ENCODE assay signal across 1 cellular context in the genomic region with DNA sequence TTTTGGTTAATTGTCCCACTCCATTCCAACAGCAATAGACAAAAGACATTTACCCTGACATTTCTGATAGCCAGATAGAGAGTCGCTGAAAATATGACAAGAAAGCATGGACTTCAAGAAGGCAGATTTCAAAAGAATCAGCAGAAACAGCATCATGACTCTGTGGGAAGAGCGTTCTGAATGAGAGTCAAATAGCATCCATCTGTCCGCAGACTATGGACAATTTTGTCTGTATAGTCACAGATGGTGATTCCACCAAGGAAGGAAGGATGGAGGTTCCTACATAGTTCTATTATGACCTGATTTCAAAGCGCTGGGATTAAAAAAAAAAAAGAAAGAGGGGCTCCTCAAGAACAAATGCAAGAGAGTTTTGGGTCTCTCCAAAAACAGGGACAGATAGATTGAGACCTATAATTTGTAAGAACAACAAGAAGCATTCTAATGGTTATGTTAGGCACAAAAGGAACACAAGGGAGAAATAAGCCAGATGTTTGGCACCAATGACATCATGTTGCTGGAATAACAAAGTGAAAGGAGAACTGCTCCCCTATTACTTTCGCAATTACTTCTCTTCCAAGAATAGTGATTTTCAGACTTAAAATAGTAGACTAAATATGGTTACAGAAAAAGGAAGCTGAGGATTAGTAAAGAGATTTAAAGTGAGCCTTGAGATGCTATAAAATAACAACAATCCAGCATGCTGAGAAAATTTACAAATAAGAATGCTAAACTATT.
TF ChIP-seq lines count a peak whose summit lies in the region.

No MANE protein-coding gene starts in this region.

TF ChIP-seq in SK-N-SH, 30 proteins besides CTCF, POLR2A, EP300 and RAD21 (continued from another document):
- TF ChIP-seq, protein P1, sequence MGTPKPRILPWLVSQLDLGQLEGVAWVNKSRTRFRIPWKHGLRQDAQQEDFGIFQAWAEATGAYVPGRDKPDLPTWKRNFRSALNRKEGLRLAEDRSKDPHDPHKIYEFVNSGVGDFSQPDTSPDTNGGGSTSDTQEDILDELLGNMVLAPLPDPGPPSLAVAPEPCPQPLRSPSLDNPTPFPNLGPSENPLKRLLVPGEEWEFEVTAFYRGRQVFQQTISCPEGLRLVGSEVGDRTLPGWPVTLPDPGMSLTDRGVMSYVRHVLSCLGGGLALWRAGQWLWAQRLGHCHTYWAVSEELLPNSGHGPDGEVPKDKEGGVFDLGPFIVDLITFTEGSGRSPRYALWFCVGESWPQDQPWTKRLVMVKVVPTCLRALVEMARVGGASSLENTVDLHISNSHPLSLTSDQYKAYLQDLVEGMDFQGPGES (IDR thresholded peaks at IDR 0.05; ENCODE audit: low read depth, low read length) = no peak
- TF ChIP-seq JUND (IDR thresholded peaks at IDR 0.05) = no peak
- no peak for TF ChIP-seq GATA2 (CRISPR knock-in tag; IDR thresholded peaks at IDR 0.05)
- TF ChIP-seq TAF1 (IDR thresholded peaks at IDR 0.05; ENCODE audit: borderline replicate concordance, low read depth, low read length) = no peak
- TF ChIP-seq NFIC (IDR thresholded peaks at IDR 0.05; ENCODE audit: borderline replicate concordance) = no peak
